Comparison of ENCODE assay signal across 24 cellular contexts in genomic region chr6:137197684-137198645, GRCh38. TPM values are rescaled to one million over a fixed set of nuclear protein-coding genes. Genes with fewer than 3 reads are reported as not detected.
DNase-seq lines count a peak whose midpoint lies in the region; ATAC-seq, FAIRE-seq and TF ChIP-seq lines count a peak whose summit lies in the region.
"Had no signal": no experiment of that assay in that cellular context is flagged by ENCODE, and none has a peak within 500 bp of the region (broad histone marks: within the 10 kb centered on the region; RNA-seq: fewer than 3 reads in every experiment).

No MANE protein-coding gene starts in this region.

- CTCF ChIA-PET in MCF 10A (lab: Yijun Ruan, JAX) (interaction anchor here (0.5 to 1.2 kb wide), 7 partner anchors 10 to 1789 kb away, joined by 3 to 4 read pairs (median 3); no protein-coding TSS in a partner anchor), Panc1 (lab: Charles Lee) (no interaction called here), HepG2 (lab: Yijun Ruan, JAX; ENCODE audit: low intra/inter-chr PET ratio, low total read pairs) (no interaction called here)

- ATAC-seq in Panc1 = no peak
- ATAC-seq in HepG2 = no peak
- ATAC-seq: PC-3, SK-N-SH treated with all-trans-retinoic acid at 6 μM for 48 hours had no signal

- no peak overlapping the region for H3K9ac ChIP-seq in HepG2 (ENCODE audit: insufficient read depth, low read depth, low read length)
- H3K9ac ChIP-seq: BLaER1 had no signal

- no peaks in the 10 kb centered on the region for H3K9me3 Mint-ChIP-seq in MCF 10A (ENCODE audit: unreplicated experiment)
- H3K9me3 Mint-ChIP-seq: CD4-positive, alpha-beta memory T cell; HFFc6 had no signal

- no peak overlapping the region for H3K27ac ChIP-seq in breast epithelium
- no peak overlapping the region for H3K27ac ChIP-seq in Panc1 (ENCODE audit: low read length)
- H3K27ac ChIP-seq in HepG2 (ENCODE audit: extremely low read length, insufficient read depth, low read length) = no peak overlapping the region
- H3K27ac ChIP-seq: BLaER1, RWPE1 had no signal

- in situ Hi-C loops in Panc1 (cut with HindIII; ENCODE audit: low pct_unique_long_range_greater_than_20kb, low sequenced_read_pairs) (no loop called here), HepG2 (cut with HindIII; ENCODE audit: extremely low pct_ligation_motif_present, low pct_unique_long_range_greater_than_20kb) (no loop called here)

- no peak for TF ChIP-seq CTCF in MCF 10A (IDR thresholded peaks at IDR 0.05; ENCODE audit: unreplicated experiment)
- TF ChIP-seq CTCF in breast epithelium (IDR thresholded peaks at IDR 0.05) = no peak
- no peak for TF ChIP-seq CTCF in Panc1 (IDR thresholded peaks at IDR 0.05)
- no peak for TF ChIP-seq CTCF in HepG2 (CRISPR knock-in tag; IDR thresholded peaks at IDR 0.05)

- H4K20me1 ChIP-seq in HepG2 (ENCODE audit: insufficient read depth, low read length) = no peaks in the 10 kb centered on the region
- H4K20me1 ChIP-seq: BLaER1 had no signal

- intact Hi-C loops in MCF 10A (cut with micrococcal nuclease) (no loop called here), breast epithelium (cut with DNase I; ENCODE audit: low total_unique reads) (no loop called here), Panc1 (cut with micrococcal nuclease; ENCODE audit: unreplicated experiment) (no loop called here), HepG2 (cut with micrococcal nuclease; ENCODE audit: unreplicated experiment) (no loop called here)

- TF ChIP-seq POLR2A in breast epithelium (IDR thresholded peaks at IDR 0.05) (no peak), HepG2 (IDR thresholded peaks at IDR 0.05; ENCODE audit: insufficient read depth in 1 of 2, low read depth in 2 of 2, low read length in 2 of 2) (no peak)

- H3K27me3 ChIP-seq in breast epithelium (no peaks in the 10 kb centered on the region), Panc1 (ENCODE audit: control insufficient read depth, insufficient read depth, low read length) (no peaks in the 10 kb centered on the region), HepG2 (ENCODE audit: control insufficient read depth in 1 of 2, insufficient read depth in 2 of 2, low read length in 2 of 2) (no peaks in the 10 kb centered on the region)
- H3K27me3 ChIP-seq: BLaER1 had no signal

- H3K4me1 Mint-ChIP-seq in MCF 10A (ENCODE audit: insufficient read depth, unreplicated experiment) = no peaks in the 10 kb centered on the region

- TF ChIP-seq RAD21 in HepG2 (CRISPR knock-in tag; IDR thresholded peaks at IDR 0.05) = no peak

- no peak overlapping the region for H3K27ac Mint-ChIP-seq in MCF 10A (ENCODE audit: low read depth, unreplicated experiment)
- H3K27ac Mint-ChIP-seq: HFFc6 had no signal

- no peak overlapping the region for H3K4me2 ChIP-seq in HepG2 (ENCODE audit: low read depth, low read length)
- H3K4me2 ChIP-seq: BLaER1 had no signal

- no peak overlapping the region for H3K4me3 ChIP-seq in breast epithelium
- no peak overlapping the region for H3K4me3 ChIP-seq in Panc1 (ENCODE audit: low read depth in 2 of 2, low read length in 2 of 2)
- H3K4me3 ChIP-seq in HepG2 (replicated peaks in 1 of 3; ENCODE audit: insufficient read depth in 1 of 3, low read depth in 2 of 3, low read length in 3 of 3) = no peak overlapping the region
- H3K4me3 ChIP-seq: BLaER1 had no signal

- BruUV-seq in MCF 10A (replicated peaks; lab: Mats Ljungman, UMichigan) = TSS peak; percentile 24
- TSS peak; percentile 58 for BruUV-seq in Panc1 (replicated peaks; lab: Mats Ljungman, UMichigan)
- BruUV-seq in HepG2 (replicated peaks; lab: Mats Ljungman, UMichigan) = TSS peak; percentile 22

- H2AFZ ChIP-seq in HepG2 (ENCODE audit: low read length) = no peak overlapping the region

- H3K36me3 ChIP-seq in breast epithelium (peaks cover 4% of the 10 kb centered on the region), Panc1 (ENCODE audit: control insufficient read depth, insufficient read depth, low read length) (no peaks in the 10 kb centered on the region), HepG2 (replicated peaks in 1 of 2; ENCODE audit: control insufficient read depth in 1 of 2, insufficient read depth in 2 of 2, low read length in 2 of 2) (peaks cover 10 to 41% of the 10 kb centered on the region in 2 experiments)

- FAIRE-seq in HepG2 (lab: Jason Lieb, UNC) = no peak
- FAIRE-seq: GM18507 had no signal

- H3K4me1 ChIP-seq in breast epithelium (no peaks in the 10 kb centered on the region), Panc1 (ENCODE audit: control insufficient read depth, insufficient read depth, low read length) (no peaks in the 10 kb centered on the region), HepG2 (ENCODE audit: insufficient read depth, low read length) (no peaks in the 10 kb centered on the region)
- H3K4me1 ChIP-seq: BLaER1 had no signal

- H3K27me3 Mint-ChIP-seq in MCF 10A (ENCODE audit: insufficient read depth, unreplicated experiment) = no peaks in the 10 kb centered on the region
- H3K27me3 Mint-ChIP-seq: CD4-positive, alpha-beta memory T cell had no signal

- WGBS in HepG2 (ENCODE audit: low lambda C conversion rate) = 98% methylated on average over 11 of the region's 11 CpGs

- H3K9me3 ChIP-seq in breast epithelium (no peaks in the 10 kb centered on the region), Panc1 (ENCODE audit: control insufficient read depth, insufficient read depth, low read depth, low read length) (no peaks in the 10 kb centered on the region), HepG2 (ENCODE audit: low read length) (no peaks in the 10 kb centered on the region)

- no peak overlapping the region for H3K4me3 Mint-ChIP-seq in MCF 10A (ENCODE audit: unreplicated experiment)
- H3K4me3 Mint-ChIP-seq: HFFc6 had no signal

- POLR2A ChIA-PET in MCF 10A (lab: Yijun Ruan, JAX) = interaction anchor here (0.8 to 1.1 kb wide), 2 partner anchors 22 to 94 kb away, joined by 3 to 5 read pairs; no protein-coding TSS in a partner anchor
- POLR2A ChIA-PET in Panc1 (lab: Charles Lee) = no interaction called here
- POLR2A ChIA-PET in HepG2 (lab: Yijun Ruan, JAX) = no interaction called here

- H3K36me3 Mint-ChIP-seq in MCF 10A (ENCODE audit: insufficient read depth, unreplicated experiment) = peaks cover 68% of the 10 kb centered on the region

- TF ChIP-seq EP300 in HepG2 (IDR thresholded peaks at IDR 0.05; ENCODE audit: low read depth in 2 of 2, low read length in 2 of 2) (no peak), HepG2 (CRISPR knock-in tag; IDR thresholded peaks at IDR 0.05; ENCODE audit: borderline replicate concordance) (no peak)

- DNase-seq in MCF 10A (ENCODE audit: unreplicated experiment) = no peak
- DNase-seq in breast epithelium (ENCODE audit: low spot score in 2 of 2) = no peak
- DNase-seq in Panc1 (ENCODE audit: low read depth, low spot score) = no peak
- no peak for DNase-seq in HepG2 (ENCODE audit: low spot score)
- DNase-seq in cerebellar cortex (ENCODE audit: low spot score) = no peak
- DNase-seq in NCI-H510A treated with DMSO at 0.1 percent for 48 hours (lab: John Stamatoyannopoulos, UW) = no peak
- no peak for DNase-seq in HUDEP-2 (lab: John Stamatoyannopoulos, UW; ENCODE audit: unreplicated experiment in 76 of 76)
- DNase-seq: Calu3; CD4-positive, alpha-beta memory T cell; GF-D8; H7; HFFc6; Kasumi-1; MM.1S; NCI-H1105 treated with DMSO at 0.1 percent for 48 hours; NCI-H1694; NCI-H2081 treated with DMSO at 0.1 percent for 48 hours; NCI-H510A; PC-3; SIG-M5 had no signal

- no peaks in the 10 kb centered on the region for H3K79me2 ChIP-seq in HepG2 (ENCODE audit: insufficient read depth, low read length)

RNA-seq across cellular contexts. Expression of gene IFNGR1, which starts 21.2 kb away (rescaled TPM):
- total RNA-seq in MCF 10A (2022) (57.9 and 58.4 TPM in 2 replicates), breast epithelium (100 to 1,000 TPM; 126 to 207 (median 144) TPM), Panc1 (2021; ENCODE audit: unreplicated experiment) (23.4 TPM), HepG2 (2016; rRNA removed; fragmentation: Illumina TruSeq; extraction: Trizol) (48.9 and 82.8 TPM in 2 replicates)
- 20.8 TPM for polyA plus RNA-seq in Panc1 (2012; ENCODE audit: insufficient read length)
- total RNA-seq in HepG2 (2016; cell fraction: cytosol; rRNA removed; fragmentation: Illumina TruSeq; extraction: Trizol; ENCODE audit: low read depth) = 8.4 and 9.4 TPM in 2 replicates
- total RNA-seq in HepG2 (2016; cell fraction: insoluble cytoplasmic fraction; rRNA removed; fragmentation: Illumina TruSeq; extraction: Trizol) = 45.8 and 85.1 TPM in 2 replicates
- 20.8 and 24.3 TPM in 2 replicates for total RNA-seq in HepG2 (2016; cell fraction: membrane; rRNA removed; fragmentation: Illumina TruSeq; extraction: Trizol)
- total RNA-seq in HepG2 (2016; cell fraction: nucleus; rRNA removed; fragmentation: Illumina TruSeq; extraction: Trizol) = 88.6 and 101 TPM in 2 replicates
- 71.6 and 87.8 TPM in 2 replicates for polyA plus RNA-seq in HepG2 (2011; rRNA removed)
- polyA plus RNA-seq in HepG2 (2011; cell fraction: cytosol; rRNA removed) = 34.2 and 50.3 TPM in 2 replicates
- 31.2 and 32.5 TPM in 2 replicates for polyA plus RNA-seq in HepG2 (2011; cell fraction: nucleus; rRNA removed)
- polyA plus RNA-seq in HepG2 (2012) = 50.2 and 52.0 TPM in 2 replicates
- polyA plus RNA-seq in HepG2 (2016; cell fraction: cytosol; fragmentation: Illumina TruSeq; extraction: Trizol; ENCODE audit: low read depth) = 4.8 and 5.5 TPM in 2 replicates
- 37.4 and 39.7 TPM in 2 replicates for polyA plus RNA-seq in HepG2 (2016; cell fraction: insoluble cytoplasmic fraction; fragmentation: Illumina TruSeq; extraction: Trizol; ENCODE audit: low read depth)
- polyA plus RNA-seq in HepG2 (2016; cell fraction: membrane; fragmentation: Illumina TruSeq; extraction: Trizol; ENCODE audit: low read depth) = 10.2 and 10.4 TPM in 2 replicates
- polyA plus RNA-seq in HepG2 (2016; cell fraction: nucleus; fragmentation: Illumina TruSeq; extraction: Trizol; ENCODE audit: insufficient read depth, low read depth) = 112 and 116 TPM in 2 replicates
- polyA minus RNA-seq in HepG2 (2011; rRNA and poly(A)+ RNA removed; ENCODE audit: low replicate concordance) = 37.9 and 170 TPM in 2 replicates
- 54.0 and 55.4 TPM in 2 replicates for polyA minus RNA-seq in HepG2 (2011; cell fraction: cytosol; rRNA and poly(A)+ RNA removed)
- polyA minus RNA-seq in HepG2 (2011; cell fraction: nucleus; rRNA and poly(A)+ RNA removed) = 95.2 and 116 TPM in 2 replicates

RNA-seq across cellular contexts. Expression of gene IL22RA2, which starts 24.5 kb away (rescaled TPM):
- total RNA-seq in MCF 10A (2022) (not detected in 2 replicates), breast epithelium (under 1 TPM in 1 of 3 donors, not detected in 2; 0.15 TPM), Panc1 (2021; ENCODE audit: unreplicated experiment) (not detected), HepG2 (2016; rRNA removed; fragmentation: Illumina TruSeq; extraction: Trizol) (not detected in 2 replicates)
- polyA plus RNA-seq in Panc1 (2012; ENCODE audit: insufficient read length) = not detected
- total RNA-seq in HepG2 (2016; cell fraction: cytosol; rRNA removed; fragmentation: Illumina TruSeq; extraction: Trizol; ENCODE audit: low read depth) = not detected in 2 replicates
- total RNA-seq in HepG2 (2016; cell fraction: insoluble cytoplasmic fraction; rRNA removed; fragmentation: Illumina TruSeq; extraction: Trizol) = not detected in 2 replicates
- total RNA-seq in HepG2 (2016; cell fraction: membrane; rRNA removed; fragmentation: Illumina TruSeq; extraction: Trizol) = not detected in 2 replicates
- not detected in 2 replicates for total RNA-seq in HepG2 (2016; cell fraction: nucleus; rRNA removed; fragmentation: Illumina TruSeq; extraction: Trizol)
- polyA plus RNA-seq in HepG2 (2011; rRNA removed) = not detected in 2 replicates
- polyA plus RNA-seq in HepG2 (2011; cell fraction: cytosol; rRNA removed) = not detected in 2 replicates
- polyA plus RNA-seq in HepG2 (2011; cell fraction: nucleus; rRNA removed) = not detected in 2 replicates
- polyA plus RNA-seq in HepG2 (2012) = not detected in 2 replicates
- not detected in 2 replicates for polyA plus RNA-seq in HepG2 (2016; cell fraction: cytosol; fragmentation: Illumina TruSeq; extraction: Trizol; ENCODE audit: low read depth)
- not detected in 2 replicates for polyA plus RNA-seq in HepG2 (2016; cell fraction: insoluble cytoplasmic fraction; fragmentation: Illumina TruSeq; extraction: Trizol; ENCODE audit: low read depth)
- polyA plus RNA-seq in HepG2 (2016; cell fraction: membrane; fragmentation: Illumina TruSeq; extraction: Trizol; ENCODE audit: low read depth) = not detected in 2 replicates
- not detected in 2 replicates for polyA plus RNA-seq in HepG2 (2016; cell fraction: nucleus; fragmentation: Illumina TruSeq; extraction: Trizol; ENCODE audit: insufficient read depth, low read depth)
- polyA minus RNA-seq in HepG2 (2011; rRNA and poly(A)+ RNA removed; ENCODE audit: low replicate concordance) = not detected in 2 replicates
- not detected in 2 replicates for polyA minus RNA-seq in HepG2 (2011; cell fraction: cytosol; rRNA and poly(A)+ RNA removed)
- not detected in 2 replicates for polyA minus RNA-seq in HepG2 (2011; cell fraction: nucleus; rRNA and poly(A)+ RNA removed)
- total RNA-seq: Calu3; CD4-positive, alpha-beta memory T cell; H7; HFFc6; PC-3 had no signal
- polyA plus RNA-seq: CD4-positive, alpha-beta memory T cell had no signal
